ENCODE assay signal across 1 cellular context in genomic region chr3:190548031-190548656, GRCh38.
TF ChIP-seq lines count a peak whose summit lies in the region.

No MANE protein-coding gene starts in this region.

TF ChIP-seq in HepG2, 621 proteins besides CTCF, POLR2A, EP300 and RAD21 (continued from another document and continues in another):
- TF ChIP-seq ETS1 (CRISPR knock-in tag; IDR thresholded peaks at IDR 0.05) (no peak), TEAD3 (CRISPR knock-in tag; optimal IDR thresholded peaks at IDR 0.05; ENCODE audit: borderline replicate concordance) (peak; percentile 79), CCAR2 (optimal IDR thresholded peaks at IDR 0.05; ENCODE audit: low read depth, low read length) (no peak), ZNF230 (CRISPR knock-in tag; IDR thresholded peaks at IDR 0.05) (no peak), NBN (conservative IDR thresholded peaks at IDR 0.05) (no peak), ZSCAN12 (CRISPR knock-in tag; IDR thresholded peaks at IDR 0.05) (no peak), XRCC5 (optimal IDR thresholded peaks at IDR 0.05; ENCODE audit: low read length) (no peak), POLR2G (IDR thresholded peaks at IDR 0.05; ENCODE audit: low read depth, low read length) (no peak), ZNF615 (CRISPR knock-in tag; IDR thresholded peaks at IDR 0.05; ENCODE audit: borderline replicate concordance) (no peak), CENPT (CRISPR knock-in tag; IDR thresholded peaks at IDR 0.05; ENCODE audit: low read depth) (no peak), AHDC1 (CRISPR knock-in tag; IDR thresholded peaks at IDR 0.05; ENCODE audit: borderline replicate concordance) (peak; percentile 96), PHB2 (IDR thresholded peaks at IDR 0.05; ENCODE audit: partially characterized antibody) (no peak), ZMYM3 (CRISPR knock-in tag; IDR thresholded peaks at IDR 0.05) (peak; percentile 62; the same call in 1 of the 2 replicates), ZNF281 (CRISPR knock-in tag; IDR thresholded peaks at IDR 0.05; ENCODE audit: borderline replicate concordance) (peak; percentile 53; the same call in 1 of the 2 replicates), NONO (IDR thresholded peaks at IDR 0.05) (no peak), NONO (CRISPR knock-in tag; conservative IDR thresholded peaks at IDR 0.05) (peak; percentile 45; the same call in 1 of the 2 replicates), ZBTB4 (CRISPR knock-in tag; IDR thresholded peaks at IDR 0.05; ENCODE audit: borderline replicate concordance) (no peak), ZNF460 (CRISPR knock-in tag; IDR thresholded peaks at IDR 0.05; ENCODE audit: borderline replicate concordance) (no peak), DBP (CRISPR knock-in tag; IDR thresholded peaks at IDR 0.05; ENCODE audit: not compliant biosample characterization) (no peak), MTA3 (CRISPR knock-in tag; IDR thresholded peaks at IDR 0.05) (no peak), ZNF574 (CRISPR knock-in tag; IDR thresholded peaks at IDR 0.05) (no peak), RBAK (CRISPR knock-in tag; IDR thresholded peaks at IDR 0.05) (no peak), NFE2 (CRISPR knock-in tag; IDR thresholded peaks at IDR 0.05) (no peak), ZNF17 (CRISPR knock-in tag; IDR thresholded peaks at IDR 0.05) (no peak), ZNF761 (CRISPR knock-in tag; conservative IDR thresholded peaks at IDR 0.05) (no peak), ZNF264 (CRISPR knock-in tag; IDR thresholded peaks at IDR 0.05) (0 out of 2 replicates have a peak, but pooled peaks have one; percentile 63), ZNF746 (CRISPR knock-in tag; IDR thresholded peaks at IDR 0.05) (no peak), SIX4 (CRISPR knock-in tag; IDR thresholded peaks at IDR 0.05) (peak; percentile 69; the same call in 1 of the 2 replicates), ATF4 (CRISPR knock-in tag; IDR thresholded peaks at IDR 0.05) (peak in 1 of 2 experiments; percentile 64; a peak in 1 of 4 replicates), RNF219 (CRISPR knock-in tag; IDR thresholded peaks at IDR 0.05) (peak; percentile 55; the same call in 1 of the 2 replicates), CSRNP2 (CRISPR knock-in tag; conservative IDR thresholded peaks at IDR 0.05; ENCODE audit: low read depth) (no peak), MAF1 (CRISPR knock-in tag; IDR thresholded peaks at IDR 0.05; ENCODE audit: borderline replicate concordance) (no peak), ZNF30 (CRISPR knock-in tag; IDR thresholded peaks at IDR 0.05) (no peak), SUZ12 (IDR thresholded peaks at IDR 0.05; ENCODE audit: low read depth, low read length) (no peak), CERS6 (CRISPR knock-in tag; IDR thresholded peaks at IDR 0.05) (no peak), SRF (IDR thresholded peaks at IDR 0.05; ENCODE audit: low read depth, low read length) (no peak; the same call in 1 of the 2 replicates)
